In genomic region chr2:200509608-200510433, GRCh38 we compare ENCODE assay signal across 1 cellular context.
A peak's percentile ranks its signal among the peaks of the same experiment; 100 is the strongest.
TF ChIP-seq lines count a peak whose summit lies in the region.

KCTD18 (minus strand) TSS chr2:200510068; CDS start chr2:200507016, 3,052 bp downstream.

TF ChIP-seq in GM12878, 131 proteins besides CTCF, POLR2A, EP300 and RAD21 (continued from another document):
- TF ChIP-seq ELK1 (IDR thresholded peaks at IDR 0.05; ENCODE audit: low read depth, low read length) (0 out of 2 replicates have a peak, but pooled peaks have one; percentile 19), FOXK2 (IDR thresholded peaks at IDR 0.05) (no peak), LARP7 (IDR thresholded peaks at IDR 0.05) (peak; percentile 90; the same call in 1 of the 2 replicates), USF1 (IDR thresholded peaks at IDR 0.05; ENCODE audit: borderline replicate concordance, extremely low read length, insufficient read depth, low read depth, low read length) (no peak), TCF12 (IDR thresholded peaks at IDR 0.05; ENCODE audit: low read depth, low read length) (peak; percentile 63; the same call in 1 of the 2 replicates), PKNOX1 (IDR thresholded peaks at IDR 0.05) (0 out of 2 replicates have a peak, but pooled peaks have one; percentile 26), NFXL1 (IDR thresholded peaks at IDR 0.05; ENCODE audit: borderline replicate concordance) (0 out of 2 replicates have a peak, but pooled peaks have one; percentile 44), BCL11A (IDR thresholded peaks at IDR 0.05; ENCODE audit: low read depth, low read length) (no peak), JUND (IDR thresholded peaks at IDR 0.05; ENCODE audit: low read depth, low read length) (0 out of 2 replicates have a peak, but pooled peaks have one; percentile 41), YBX1 (IDR thresholded peaks at IDR 0.05) (no peak), ASH2L (IDR thresholded peaks at IDR 0.05; ENCODE audit: borderline replicate concordance, low read depth) (no peak)
